Comparison of ENCODE assay signal across 13 cellular contexts in genomic region chr7:128755816-128756476, GRCh38. TPM values are rescaled to one million over a fixed set of nuclear protein-coding genes. Genes with fewer than 3 reads are reported as not detected.
A peak's percentile ranks its signal among the peaks of the same experiment; 100 is the strongest.
DNase-seq lines count a peak whose midpoint lies in the region; ATAC-seq and TF ChIP-seq lines count a peak whose summit lies in the region.
"Had no signal": no experiment of that assay in that cellular context is flagged by ENCODE, and none has a peak within 500 bp of the region (broad histone marks: within the 10 kb centered on the region; RNA-seq: fewer than 3 reads in every experiment).

No MANE protein-coding gene starts in this region.

- no peak overlapping the region for H3K4me3 ChIP-seq in BJ (ENCODE audit: low read depth, low read length)
- no peak overlapping the region for H3K4me3 ChIP-seq in HAP-1

- in situ Hi-C loops in HAP-1 (cut with MboI; ENCODE audit: low sequenced_read_pairs): no loop called here

- TF ChIP-seq CTCF in BJ (IDR thresholded peaks at IDR 0.05; ENCODE audit: insufficient read depth, low read depth, low read length) (no peak), osteocyte (IDR thresholded peaks at IDR 0.05) (no peak)

- H3K36me3 ChIP-seq in BJ (ENCODE audit: control insufficient read depth, insufficient read depth, low read length) (peaks cover 18% of the 10 kb centered on the region), HAP-1 (replicated peaks) (peaks cover 78% of the 10 kb centered on the region)

- H3K4me1 Mint-ChIP-seq in osteocyte (ENCODE audit: unreplicated experiment): peaks cover 38% of the 10 kb centered on the region

- peak overlapping the region; percentile 28 for H3K4me3 Mint-ChIP-seq in osteocyte (ENCODE audit: unreplicated experiment)

- H3K27me3 Mint-ChIP-seq in osteocyte (ENCODE audit: unreplicated experiment): no peaks in the 10 kb centered on the region

- no peaks in the 10 kb centered on the region for H3K9me3 ChIP-seq in HAP-1
- H3K9me3 ChIP-seq: Caco-2 had no signal

- POLR2A ChIA-PET in BJ (lab: Charles Lee): interaction anchor here (0.5 to 2.8 kb wide), 6 partner anchors 11 to 77 kb away, joined by 3 to 19 read pairs (median 5); partner anchors contain the start of gene CALU

- H3K27ac Mint-ChIP-seq in osteocyte (ENCODE audit: unreplicated experiment): peak overlapping the region; percentile 69

- H3K9me3 Mint-ChIP-seq in osteocyte (ENCODE audit: unreplicated experiment): no peaks in the 10 kb centered on the region

- H3K36me3 Mint-ChIP-seq in osteocyte (ENCODE audit: unreplicated experiment): peaks cover 36% of the 10 kb centered on the region

- H3K4me1 ChIP-seq in HAP-1: peaks cover 9% of the 10 kb centered on the region
- H3K4me1 ChIP-seq: Caco-2 had no signal

- CTCF ChIA-PET in BJ (lab: Yijun Ruan, JAX): interaction anchor here (0.7 to 2.1 kb wide), 5 partner anchors 15 to 331 kb away, joined by 3 to 12 read pairs (median 3); no protein-coding TSS in a partner anchor

- no peak for ATAC-seq in esophagus mucosa

- no peaks in the 10 kb centered on the region for H3K27me3 ChIP-seq in BJ (ENCODE audit: control insufficient read depth, insufficient read depth, low read length)
- H3K27me3 ChIP-seq in HAP-1 (ENCODE audit: low read depth): no peaks in the 10 kb centered on the region

- peak; percentile 94 for DNase-seq in BJ (ENCODE audit: low read depth)
- peak; percentile 74 for DNase-seq in NCI-H524 treated with DMSO at 0.1 percent for 48 hours (lab: John Stamatoyannopoulos, UW)
- DNase-seq in fibroblast of gingiva (ENCODE audit: low read depth): peak; percentile 97
- no peak for DNase-seq in osteocyte (ENCODE audit: extremely low spot score, unreplicated experiment)
- no peak for DNase-seq in stimulated activated CD4-positive, alpha-beta T cell treated with anti-CD3 and anti-CD28 coated beads, Interleukin-15, amount 100 ng/mL, for 24 hours
- no peak for DNase-seq in central memory CD4-positive, alpha-beta T cell
- DNase-seq in HAP-1 (ENCODE audit: low spot score in 2 of 2): no peak
- DNase-seq: activated CD4-positive, alpha-beta T cell treated with anti-CD3 and anti-CD28 coated beads, Interleukin-2, amount 50 U/mL, for 4 hours; Caco-2; OCI-M1; stimulated activated naive CD4-positive, alpha-beta T cell treated with Interleukin-2 at 50 U/mL for 16 hours had no signal

RNA-seq across cellular contexts. Expression of gene CALU, which starts 16.8 kb away (rescaled TPM):
- polyA plus RNA-seq in BJ (2011; rRNA removed): 346 and 812 TPM in 2 replicates
- polyA minus RNA-seq in BJ (2011; rRNA and poly(A)+ RNA removed): 148 and 157 TPM in 2 replicates
- 516 and 530 TPM in 2 replicates for total RNA-seq in osteocyte
- 21.4 TPM for total RNA-seq in esophagus mucosa

RNA-seq across cellular contexts. Expression of gene OPN1SW, which starts 19.6 kb away (rescaled TPM):
- not detected in 2 replicates for polyA plus RNA-seq in BJ (2011; rRNA removed)
- polyA minus RNA-seq in BJ (2011; rRNA and poly(A)+ RNA removed): not detected in 2 replicates
- not detected in 2 replicates for total RNA-seq in osteocyte
- not detected for total RNA-seq in esophagus mucosa
- total RNA-seq: Caco-2, pulmonary artery endothelial cell had no signal

RNA-seq across cellular contexts. Expression of gene CCDC136, which starts 35.8 kb away (rescaled TPM):
- polyA plus RNA-seq in BJ (2011; rRNA removed): 13.1 and 13.2 TPM in 2 replicates
- 6.9 and 12.5 TPM in 2 replicates for polyA minus RNA-seq in BJ (2011; rRNA and poly(A)+ RNA removed)
- total RNA-seq in osteocyte (10.8 and 13.3 TPM in 2 replicates), esophagus mucosa (0.76 TPM)

Comparison
In these comparisons a context has a peak if more than half of its experiments do, and no peak if none do; other contexts are left out.
1. DNase-seq: peak in BJ (single experiment), NCI-H524 treated with DMSO at 0.1 percent for 48 hours (single experiment) and fibroblast of gingiva (single experiment); none in osteocyte (single experiment), stimulated activated CD4-positive, alpha-beta T cell treated with anti-CD3 and anti-CD28 coated beads, Interleukin-15, amount 100 ng/mL, for 24 hours (single experiment), central memory CD4-positive, alpha-beta T cell (single experiment) and HAP-1 (0 of 2).
2. RNA of gene CALU, which starts 16.8 kb away (total RNA-seq): 516 to 530 TPM in osteocyte; 21.4 TPM in esophagus mucosa (single experiment); every median in the first group is over 10 times any median in the second.